Comparison of ENCODE assay signal across 1 cellular context in the genomic region with DNA sequence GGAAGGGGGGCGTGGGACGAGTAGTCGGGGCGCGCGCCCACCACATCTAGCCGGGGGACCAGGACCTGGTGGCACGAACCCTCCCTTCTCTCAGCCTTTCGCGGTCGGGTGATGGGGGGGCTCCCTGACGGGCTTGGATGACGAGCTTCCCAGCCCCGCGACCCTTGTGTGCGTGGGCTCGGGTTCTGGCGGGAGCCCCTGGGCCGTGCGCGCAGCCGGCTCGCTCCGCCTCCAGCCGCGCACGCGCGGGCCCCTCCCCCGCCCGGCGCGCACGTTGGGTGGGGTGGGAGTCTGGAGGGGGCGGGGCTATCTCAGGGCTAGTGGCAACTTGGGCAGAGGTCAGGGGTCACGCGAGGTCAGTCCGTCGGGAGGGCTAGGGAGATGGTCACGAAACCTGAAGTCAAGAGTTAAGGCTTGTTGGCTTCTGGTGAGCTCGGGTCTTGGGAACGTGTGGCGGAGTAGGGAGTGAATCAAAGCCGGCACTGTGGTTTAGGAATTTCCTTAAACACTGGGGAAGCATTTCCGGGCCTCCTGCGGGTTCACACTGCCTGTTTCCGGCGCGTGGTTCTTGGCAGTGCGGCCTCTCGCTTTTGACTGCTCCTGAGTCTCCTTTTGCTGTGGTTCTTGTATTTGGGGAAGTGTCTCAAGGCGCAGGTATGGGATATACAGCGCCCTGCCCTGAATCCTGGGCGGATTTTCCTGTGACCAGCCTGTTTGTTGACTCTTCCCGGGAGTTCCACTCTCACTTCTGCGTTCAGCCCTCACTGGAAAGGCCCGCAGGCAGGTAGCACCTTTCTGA.
TF ChIP-seq lines count a peak whose summit lies in the region.

SRCAP (plus strand) TSS at position 356 of the 799 bp plus-strand sequence. CDS start 1,654 bp downstream, outside the sequence.

TF ChIP-seq in HepG2, 621 proteins besides CTCF, POLR2A, EP300 and RAD21 (continued from another document and continues in another):
- TF ChIP-seq, protein P1, sequence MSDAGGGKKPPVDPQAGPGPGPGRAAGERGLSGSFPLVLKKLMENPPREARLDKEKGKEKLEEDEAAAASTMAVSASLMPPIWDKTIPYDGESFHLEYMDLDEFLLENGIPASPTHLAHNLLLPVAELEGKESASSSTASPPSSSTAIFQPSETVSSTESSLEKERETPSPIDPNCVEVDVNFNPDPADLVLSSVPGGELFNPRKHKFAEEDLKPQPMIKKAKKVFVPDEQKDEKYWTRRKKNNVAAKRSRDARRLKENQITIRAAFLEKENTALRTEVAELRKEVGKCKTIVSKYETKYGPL (CRISPR knock-in tag; IDR thresholded peaks at IDR 0.05) = 0 out of 2 replicates have a peak, but pooled peaks have one; percentile 30
- TF ChIP-seq SP5 (CRISPR knock-in tag; IDR thresholded peaks at IDR 0.05; ENCODE audit: borderline replicate concordance, low read depth) = peak; percentile 80; the same call in 1 of the 2 replicates
- no peak for TF ChIP-seq JUNB (CRISPR knock-in tag; IDR thresholded peaks at IDR 0.05; ENCODE audit: borderline replicate concordance)
- TF ChIP-seq PCBP1 (IDR thresholded peaks at IDR 0.05; ENCODE audit: borderline replicate concordance, low read depth, low read length) = no peak; the same call in 1 of the 2 replicates
- no peak for TF ChIP-seq FOXK2 (IDR thresholded peaks at IDR 0.05)
- peak; percentile 82; the same call in 1 of the 2 replicates for TF ChIP-seq NR2F2 (IDR thresholded peaks at IDR 0.05; ENCODE audit: borderline replicate concordance, low read depth)
- 0 out of 2 replicates have a peak, but pooled peaks have one; percentile 24 for TF ChIP-seq GLI4 (CRISPR knock-in tag; IDR thresholded peaks at IDR 0.05; ENCODE audit: borderline replicate concordance)
- TF ChIP-seq ZNF816 (CRISPR knock-in tag; IDR thresholded peaks at IDR 0.05; ENCODE audit: borderline replicate concordance) = no peak
- TF ChIP-seq ZNF3 (CRISPR knock-in tag; IDR thresholded peaks at IDR 0.05) = no peak
- no peak for TF ChIP-seq CEBPZ (IDR thresholded peaks at IDR 0.05; ENCODE audit: low read length)
- TF ChIP-seq SOX6 (IDR thresholded peaks at IDR 0.05) = no peak
- TF ChIP-seq SOX6 (CRISPR knock-in tag; IDR thresholded peaks at IDR 0.05) = no peak
- TF ChIP-seq, protein P2, sequence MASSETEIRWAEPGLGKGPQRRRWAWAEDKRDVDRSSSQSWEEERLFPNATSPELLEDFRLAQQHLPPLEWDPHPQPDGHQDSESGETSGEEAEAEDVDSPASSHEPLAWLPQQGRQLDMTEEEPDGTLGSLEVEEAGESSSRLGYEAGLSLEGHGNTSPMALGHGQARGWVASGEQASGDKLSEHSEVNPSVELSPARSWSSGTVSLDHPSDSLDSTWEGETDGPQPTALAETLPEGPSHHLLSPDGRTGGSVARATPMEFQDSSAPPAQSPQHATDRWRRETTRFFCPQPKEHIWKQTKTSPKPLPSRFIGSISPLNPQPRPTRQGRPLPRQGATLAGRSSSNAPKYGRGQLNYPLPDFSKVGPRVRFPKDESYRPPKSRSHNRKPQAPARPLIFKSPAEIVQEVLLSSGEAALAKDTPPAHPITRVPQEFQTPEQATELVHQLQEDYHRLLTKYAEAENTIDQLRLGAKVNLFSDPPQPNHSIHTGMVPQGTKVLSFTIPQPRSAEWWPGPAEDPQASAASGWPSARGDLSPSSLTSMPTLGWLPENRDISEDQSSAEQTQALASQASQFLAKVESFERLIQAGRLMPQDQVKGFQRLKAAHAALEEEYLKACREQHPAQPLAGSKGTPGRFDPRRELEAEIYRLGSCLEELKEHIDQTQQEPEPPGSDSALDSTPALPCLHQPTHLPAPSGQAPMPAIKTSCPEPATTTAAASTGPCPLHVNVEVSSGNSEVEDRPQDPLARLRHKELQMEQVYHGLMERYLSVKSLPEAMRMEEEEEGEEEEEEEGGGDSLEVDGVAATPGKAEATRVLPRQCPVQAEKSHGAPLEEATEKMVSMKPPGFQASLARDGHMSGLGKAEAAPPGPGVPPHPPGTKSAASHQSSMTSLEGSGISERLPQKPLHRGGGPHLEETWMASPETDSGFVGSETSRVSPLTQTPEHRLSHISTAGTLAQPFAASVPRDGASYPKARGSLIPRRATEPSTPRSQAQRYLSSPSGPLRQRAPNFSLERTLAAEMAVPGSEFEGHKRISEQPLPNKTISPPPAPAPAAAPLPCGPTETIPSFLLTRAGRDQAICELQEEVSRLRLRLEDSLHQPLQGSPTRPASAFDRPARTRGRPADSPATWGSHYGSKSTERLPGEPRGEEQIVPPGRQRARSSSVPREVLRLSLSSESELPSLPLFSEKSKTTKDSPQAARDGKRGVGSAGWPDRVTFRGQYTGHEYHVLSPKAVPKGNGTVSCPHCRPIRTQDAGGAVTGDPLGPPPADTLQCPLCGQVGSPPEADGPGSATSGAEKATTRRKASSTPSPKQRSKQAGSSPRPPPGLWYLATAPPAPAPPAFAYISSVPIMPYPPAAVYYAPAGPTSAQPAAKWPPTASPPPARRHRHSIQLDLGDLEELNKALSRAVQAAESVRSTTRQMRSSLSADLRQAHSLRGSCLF (CRISPR knock-in tag; IDR thresholded peaks at IDR 0.05; ENCODE audit: borderline replicate concordance) = no peak; the same call in 1 of the 2 replicates
- TF ChIP-seq GMEB1 (CRISPR knock-in tag; IDR thresholded peaks at IDR 0.05; ENCODE audit: borderline replicate concordance) = no peak
- 0 out of 2 replicates have a peak, but pooled peaks have one; percentile 2 for TF ChIP-seq AHDC1 (CRISPR knock-in tag; IDR thresholded peaks at IDR 0.05; ENCODE audit: borderline replicate concordance)
- TF ChIP-seq SP1 (IDR thresholded peaks at IDR 0.05) = no peak
- peak; percentile 57; the same call in 1 of the 2 replicates for TF ChIP-seq SP1 (CRISPR knock-in tag; IDR thresholded peaks at IDR 0.05)
- no peak for TF ChIP-seq TEAD3 (CRISPR knock-in tag; optimal IDR thresholded peaks at IDR 0.05; ENCODE audit: borderline replicate concordance)
- TF ChIP-seq MYNN (CRISPR knock-in tag; IDR thresholded peaks at IDR 0.05; ENCODE audit: low read depth) = no peak
- TF ChIP-seq ZNF598 (CRISPR knock-in tag; IDR thresholded peaks at IDR 0.05; ENCODE audit: borderline replicate concordance) = no peak
- TF ChIP-seq U2AF2 (IDR thresholded peaks at IDR 0.05; ENCODE audit: low read depth, low read length) = no peak
- no peak for TF ChIP-seq IRF1 (CRISPR knock-in tag; IDR thresholded peaks at IDR 0.05; ENCODE audit: low read depth)
- TF ChIP-seq RORA (CRISPR knock-in tag; IDR thresholded peaks at IDR 0.05) = no peak
- no peak; the same call in 1 of the 2 replicates for TF ChIP-seq MTF1 (CRISPR knock-in tag; IDR thresholded peaks at IDR 0.05)
- TF ChIP-seq RFX3 (CRISPR knock-in tag; IDR thresholded peaks at IDR 0.05) = no peak
- TF ChIP-seq, protein P3, sequence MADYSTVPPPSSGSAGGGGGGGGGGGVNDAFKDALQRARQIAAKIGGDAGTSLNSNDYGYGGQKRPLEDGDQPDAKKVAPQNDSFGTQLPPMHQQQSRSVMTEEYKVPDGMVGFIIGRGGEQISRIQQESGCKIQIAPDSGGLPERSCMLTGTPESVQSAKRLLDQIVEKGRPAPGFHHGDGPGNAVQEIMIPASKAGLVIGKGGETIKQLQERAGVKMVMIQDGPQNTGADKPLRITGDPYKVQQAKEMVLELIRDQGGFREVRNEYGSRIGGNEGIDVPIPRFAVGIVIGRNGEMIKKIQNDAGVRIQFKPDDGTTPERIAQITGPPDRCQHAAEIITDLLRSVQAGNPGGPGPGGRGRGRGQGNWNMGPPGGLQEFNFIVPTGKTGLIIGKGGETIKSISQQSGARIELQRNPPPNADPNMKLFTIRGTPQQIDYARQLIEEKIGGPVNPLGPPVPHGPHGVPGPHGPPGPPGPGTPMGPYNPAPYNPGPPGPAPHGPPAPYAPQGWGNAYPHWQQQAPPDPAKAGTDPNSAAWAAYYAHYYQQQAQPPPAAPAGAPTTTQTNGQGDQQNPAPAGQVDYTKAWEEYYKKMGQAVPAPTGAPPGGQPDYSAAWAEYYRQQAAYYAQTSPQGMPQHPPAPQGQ (CRISPR knock-in tag; IDR thresholded peaks at IDR 0.05; ENCODE audit: borderline replicate concordance) = no peak
- TF ChIP-seq, protein P4, sequence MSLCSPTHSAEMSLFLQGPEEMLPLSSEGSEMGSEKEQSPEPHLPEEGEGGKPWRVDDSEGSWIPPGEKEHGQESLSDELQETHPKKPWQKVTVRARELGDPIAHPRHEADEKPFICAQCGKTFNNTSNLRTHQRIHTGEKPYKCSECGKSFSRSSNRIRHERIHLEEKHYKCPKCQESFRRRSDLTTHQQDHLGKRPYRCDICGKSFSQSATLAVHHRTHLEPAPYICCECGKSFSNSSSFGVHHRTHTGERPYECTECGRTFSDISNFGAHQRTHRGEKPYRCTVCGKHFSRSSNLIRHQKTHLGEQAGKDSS (CRISPR knock-in tag; IDR thresholded peaks at IDR 0.05; ENCODE audit: borderline replicate concordance, low read depth) = no peak
- TF ChIP-seq FOSL2 (CRISPR knock-in tag; IDR thresholded peaks at IDR 0.05) = no peak; the same call in 1 of the 2 replicates
- TF ChIP-seq ZNF367 (CRISPR knock-in tag; IDR thresholded peaks at IDR 0.05; ENCODE audit: borderline replicate concordance) = no peak
- peak; percentile 83 for TF ChIP-seq SIN3A (IDR thresholded peaks at IDR 0.05; ENCODE audit: borderline replicate concordance, low read depth, low read length)
- TF ChIP-seq ZMAT3 (CRISPR knock-in tag; conservative IDR thresholded peaks at IDR 0.05) = no peak
- TF ChIP-seq ZNF33B (CRISPR knock-in tag; IDR thresholded peaks at IDR 0.05) = no peak
- TF ChIP-seq SP4 (CRISPR knock-in tag; IDR thresholded peaks at IDR 0.05) = no peak; the same call in 1 of the 2 replicates
- peak; percentile 86 for TF ChIP-seq ATF7-NPFF (CRISPR knock-in tag; IDR thresholded peaks at IDR 0.05; ENCODE audit: low read depth)
